ENCODE assay signal across 8 cellular contexts in genomic region chr11:67118801-67119576, GRCh38. TPM values are rescaled to one million over a fixed set of nuclear protein-coding genes. Genes with fewer than 3 reads are reported as not detected.
DNase-seq lines count a peak whose midpoint lies in the region; ATAC-seq, FAIRE-seq and TF ChIP-seq lines count a peak whose summit lies in the region.

KDM2A (plus strand) TSS chr11:67119263; CDS start chr11:67121317, 2,054 bp downstream.

- H3K9me3 Mint-ChIP-seq in activated CD8-positive, alpha-beta memory T cell treated with anti-CD3 and anti-CD28 coated beads, Interleukin-2, amount 10 ng/mL, durations not matched to agents 7 days and 5 days (ENCODE audit: low read depth), result no peaks in the 10 kb centered on the region

- peak within 1 kb of the TSS; percentile 93 for H3K9ac ChIP-seq in HUES48 (ENCODE audit: low read depth, low read length)
- peak within 1 kb of the TSS; percentile 74 to 93 (median 88) for H3K9ac ChIP-seq in H1 (replicated peaks in 1 of 4; ENCODE audit: extremely low read depth in 1 of 4, low read depth in 3 of 4, low read length in 3 of 4)
- H3K9ac ChIP-seq in mesenchymal stem cell (ENCODE audit: low read length), result peak within 1 kb of the TSS; percentile 98

- no peak within 1 kb of the TSS for H2BK15ac ChIP-seq in H1 (ENCODE audit: low read length)
- H2BK15ac ChIP-seq in mesenchymal stem cell (ENCODE audit: low read depth, poor library complexity, severe bottlenecking), result peak within 1 kb of the TSS; percentile 100

- H3K27me3 ChIP-seq in HUES48 (ENCODE audit: control insufficient read depth, insufficient read depth, low read length), result peaks cover 6% of the 10 kb centered on the region; the same call in 1 of the 2 replicates
- no peaks in the 10 kb centered on the region for H3K27me3 ChIP-seq in H1 (replicated peaks in 1 of 4; ENCODE audit: control insufficient read depth in 3 of 4, extremely low read depth in 1 of 4, insufficient read depth in 3 of 4, low read length in 3 of 4)
- H3K27me3 ChIP-seq in mesenchymal stem cell (ENCODE audit: control insufficient read depth in 1 of 2, insufficient read depth in 1 of 2, low read length in 2 of 2), result no peaks in the 10 kb centered on the region

- no peak within 1 kb of the TSS for H2BK12ac ChIP-seq in H1 (ENCODE audit: low read depth, low read length)
- H2BK12ac ChIP-seq in mesenchymal stem cell (ENCODE audit: low read length in 2 of 2), result peak within 1 kb of the TSS; percentile 18 to 97

- no peak within 1 kb of the TSS; the same call in 1 of the 2 replicates for H2AFZ ChIP-seq in H1 (ENCODE audit: low read length)
- peak within 1 kb of the TSS; percentile 97 for H2AFZ ChIP-seq in mesenchymal stem cell (ENCODE audit: low read depth, low read length)

- no peaks in the 10 kb centered on the region for H3K9me3 ChIP-seq in HUES48 (ENCODE audit: control insufficient read depth, insufficient read depth, low read length)
- no peaks in the 10 kb centered on the region for H3K9me3 ChIP-seq in H1 (ENCODE audit: insufficient read depth in 2 of 2, low read depth in 1 of 2, low read length in 1 of 2)
- H3K9me3 ChIP-seq in mesenchymal stem cell (ENCODE audit: control insufficient read depth, low read length), result no peaks in the 10 kb centered on the region

- H3K36me3 ChIP-seq in HUES48 (ENCODE audit: control insufficient read depth, insufficient read depth, low read length), result peaks cover 16% of the 10 kb centered on the region
- H3K36me3 ChIP-seq in H1 (ENCODE audit: control insufficient read depth in 2 of 4, insufficient read depth in 4 of 4, low read length in 3 of 4), result peaks cover 0 to 11% (median 0%) of the 10 kb centered on the region in 4 experiments; a peak in 1 of 8 replicates
- peaks cover 4 to 10% of the 10 kb centered on the region in 2 experiments for H3K36me3 ChIP-seq in mesenchymal stem cell (ENCODE audit: control insufficient read depth in 1 of 2, insufficient read depth in 2 of 2, low read depth in 1 of 2, low read length in 2 of 2)

- 0% methylated on average over 14 of the region's 95 CpGs; no CpG with 5 or more reads in 1 of the 2 experiments for WGBS in H1 (ENCODE audit: extremely low coverage in 1 of 2, insufficient coverage in 1 of 2, insufficient read length in 1 of 2, insufficient replicate concordance in 2 of 2, low coverage in 1 of 2, low lambda C conversion rate in 2 of 2, missing lambda C conversion rate in 1 of 2), 2 experiments
- 0% methylated on average over 26 of the region's 95 CpGs for WGBS in mesenchymal stem cell

- H2BK20ac ChIP-seq in H1 (ENCODE audit: low read length), result no peak within 1 kb of the TSS

- TF ChIP-seq EP300 in H1 (IDR thresholded peaks at IDR 0.05; ENCODE audit: borderline replicate concordance in 1 of 2, low read depth in 2 of 2, low read length in 2 of 2), result 0 out of 3 replicates have a peak, but pooled peaks of 1 of the 2 experiments have one; percentile 43

- H3K36me3 Mint-ChIP-seq in activated CD8-positive, alpha-beta memory T cell treated with anti-CD3 and anti-CD28 coated beads, Interleukin-2, amount 10 ng/mL, durations not matched to agents 7 days and 5 days, result peaks cover 29% of the 10 kb centered on the region

- peak within 1 kb of the TSS; percentile 94 for H3K4me3 Mint-ChIP-seq in activated CD8-positive, alpha-beta memory T cell treated with anti-CD3 and anti-CD28 coated beads, Interleukin-2, amount 10 ng/mL, durations not matched to agents 7 days and 5 days

- H3K4ac ChIP-seq in H1 (replicated peaks; ENCODE audit: insufficient read length, low read depth, low read length) (peak within 1 kb of the TSS; percentile 26), mesenchymal stem cell (ENCODE audit: low read depth in 1 of 2, low read length in 2 of 2) (peak within 1 kb of the TSS; percentile 100)

- H3K56ac ChIP-seq in H1 (replicated peaks; ENCODE audit: insufficient read length, low read depth, low read length), result peak within 1 kb of the TSS; percentile 77

- H3K4me2 ChIP-seq in H1 (ENCODE audit: insufficient read depth in 1 of 2, low read depth in 2 of 2, low read length in 2 of 2) (peak within 1 kb of the TSS; percentile 86 to 95), mesenchymal stem cell (ENCODE audit: low read length, poor library complexity, severe bottlenecking) (peak within 1 kb of the TSS; percentile 91)

- peak within 1 kb of the TSS; percentile 90 for H4K5ac ChIP-seq in H1 (ENCODE audit: insufficient read length, low read depth, low read length)

- H3K27ac Mint-ChIP-seq in activated CD8-positive, alpha-beta memory T cell treated with anti-CD3 and anti-CD28 coated beads, Interleukin-2, amount 10 ng/mL, durations not matched to agents 7 days and 5 days, result peak within 1 kb of the TSS; percentile 91

- H4K91ac ChIP-seq in H1 (replicated peaks; ENCODE audit: insufficient read length, low read length) (peak within 1 kb of the TSS; percentile 95), mesenchymal stem cell (ENCODE audit: low read length) (peak within 1 kb of the TSS; percentile 100)

- H3K23ac ChIP-seq in H1 (ENCODE audit: insufficient read length) (no peak within 1 kb of the TSS), mesenchymal stem cell (ENCODE audit: low read length in 2 of 2) (peak within 1 kb of the TSS; percentile 81 to 94)

- H4K8ac ChIP-seq in H1 (ENCODE audit: extremely low read depth, insufficient read depth, low read length) (peak within 1 kb of the TSS; percentile 93), mesenchymal stem cell (ENCODE audit: low read length) (peak within 1 kb of the TSS; percentile 100)

- peak in 1 of 3 experiments; percentile 22; a peak in 1 of 4 replicates for TF ChIP-seq CTCF in H1 (IDR thresholded peaks at IDR 0.05; ENCODE audit: control extremely low read depth in 1 of 3, insufficient read depth in 1 of 3, low read depth in 1 of 3, low read length in 3 of 3)

- peaks cover 10% of the 10 kb centered on the region; the same call in 1 of the 2 replicates for H3K23me2 ChIP-seq in H1 (ENCODE audit: low read depth, low read length)

- H3K18ac ChIP-seq in H1 (ENCODE audit: extremely low read depth, low read length) (peak within 1 kb of the TSS; percentile 93), mesenchymal stem cell (ENCODE audit: low read depth in 1 of 2, low read length in 2 of 2) (peak within 1 kb of the TSS; percentile 98 to 100)

- H3K4me1 ChIP-seq in HUES48 (ENCODE audit: control insufficient read depth, insufficient read depth, low read length), result peaks cover 12% of the 10 kb centered on the region
- peaks cover 0 to 5% (median 3%) of the 10 kb centered on the region in 4 experiments; a peak in 4 of 7 replicates for H3K4me1 ChIP-seq in H1 (replicated peaks in 1 of 4; ENCODE audit: control insufficient read depth in 3 of 4, insufficient read depth in 4 of 4, low read length in 3 of 4)
- peaks cover 20% of the 10 kb centered on the region for H3K4me1 ChIP-seq in mesenchymal stem cell (ENCODE audit: control insufficient read depth, insufficient read depth, low read depth, low read length)

- H3K14ac ChIP-seq in H1 (ENCODE audit: insufficient read length) (no peak within 1 kb of the TSS), mesenchymal stem cell (ENCODE audit: low read length in 2 of 2) (peak within 1 kb of the TSS; percentile 86 to 100)

- peak within 1 kb of the TSS; percentile 94 for H3K27ac ChIP-seq in HUES48 (ENCODE audit: low read depth, low read length)
- peak within 1 kb of the TSS; percentile 94 for H3K27ac ChIP-seq in H1 (ENCODE audit: low read depth, low read length)
- H3K27ac ChIP-seq in mesenchymal stem cell (ENCODE audit: low read length, poor library complexity, severe bottlenecking), result peak within 1 kb of the TSS; percentile 82

- H3K79me1 ChIP-seq in H1 (ENCODE audit: low read depth, low read length) (no peaks in the 10 kb centered on the region; the same call in 1 of the 2 replicates), mesenchymal stem cell (replicated peaks; ENCODE audit: low read length, poor library complexity, severe bottlenecking) (no peaks in the 10 kb centered on the region)

- H2BK120ac ChIP-seq in H1 (replicated peaks; ENCODE audit: low read depth, low read length), result no peak within 1 kb of the TSS
- H2BK120ac ChIP-seq in mesenchymal stem cell (ENCODE audit: low read depth, low read length), result peak within 1 kb of the TSS; percentile 99

- H2AK5ac ChIP-seq in H1 (ENCODE audit: low read depth, low read length) (no peak within 1 kb of the TSS), mesenchymal stem cell (ENCODE audit: low read length, severe bottlenecking) (peak within 1 kb of the TSS; percentile 97)

- peak; percentile 30 to 52; a peak in 2 of 3 replicates for TF ChIP-seq POLR2A in H1 (IDR thresholded peaks at IDR 0.05; ENCODE audit: control extremely low read depth in 1 of 2, low read depth in 2 of 2, low read length in 2 of 2)

- POLR2A ChIA-PET in H1 (lab: Charles Lee; ENCODE audit: partially characterized antibody), result interaction anchor here (1.0 to 1.8 kb wide), 11 partner anchors 10 to 184 kb away, joined by 3 to 11 read pairs (median 3); partner anchors contain the start of gene SSH3

- DNase-seq in COLO829 (ENCODE audit: low spot score) (peak; percentile 99), NOMO-1 treated with dmso at 0.1 percent for 144 hours (lab: John Stamatoyannopoulos, UW; ENCODE audit: unreplicated experiment) (peak; percentile 99), H1 (ENCODE audit: low read depth in 1 of 2, low spot score in 2 of 2) (peak; percentile 92 to 97), mesenchymal stem cell (peak; percentile 97)
- peak; percentile 99 for DNase-seq in activated CD8-positive, alpha-beta memory T cell treated with anti-CD3 and anti-CD28 coated beads, Interleukin-2, amount 10 ng/mL, durations not matched to agents 7 days and 5 days
- peak; percentile 98 for DNase-seq in stimulated activated CD8-positive, alpha-beta memory T cell treated with anti-CD3 and anti-CD28 coated beads, Interleukin-12 subunit alpha, Interleukin-12 subunit beta, amount 100 ng/mL, for 24 hours (ENCODE audit: extremely low read depth)

- no peak; a peak in 1 of 4 replicates for TF ChIP-seq RAD21 in H1 (IDR thresholded peaks at IDR 0.05 in 1 of 2, conservative IDR thresholded peaks at IDR 0.05 in 1 of 2; ENCODE audit: low read depth in 2 of 2, low read length in 2 of 2)

- FAIRE-seq in H1 (lab: Jason Lieb, UNC), result no peak

- H3K4me1 Mint-ChIP-seq in activated CD8-positive, alpha-beta memory T cell treated with anti-CD3 and anti-CD28 coated beads, Interleukin-2, amount 10 ng/mL, durations not matched to agents 7 days and 5 days, result peaks cover 33% of the 10 kb centered on the region

- peaks cover 3% of the 10 kb centered on the region in 2 experiments for H4K20me1 ChIP-seq in H1 (replicated peaks in 1 of 2; ENCODE audit: control insufficient read depth in 1 of 2, insufficient read depth in 2 of 2, low read length in 2 of 2)

- peak within 1 kb of the TSS; percentile 99 for H3K4me3 ChIP-seq in HUES48 (ENCODE audit: low read depth, low read length)
- peak within 1 kb of the TSS; percentile 80 to 97 (median 92) for H3K4me3 ChIP-seq in H1 (ENCODE audit: extremely low read depth in 1 of 4, insufficient read depth in 2 of 4, low read depth in 3 of 4, low read length in 4 of 4)
- H3K4me3 ChIP-seq in mesenchymal stem cell (ENCODE audit: insufficient read depth in 1 of 2, low read depth in 1 of 2, low read length in 2 of 2), result peak within 1 kb of the TSS; percentile 89 to 99

- H3K79me2 ChIP-seq in H1 (ENCODE audit: control insufficient read depth in 1 of 2, insufficient read depth in 2 of 2, low read length in 2 of 2), result peaks cover 30 to 45% of the 10 kb centered on the region in 2 experiments

- CTCF ChIA-PET in activated CD8-positive, alpha-beta memory T cell treated with anti-CD3 and anti-CD28 coated beads, Interleukin-2, amount 10 ng/mL, durations not matched to agents 7 days and 5 days (lab: Charles Lee), result interaction anchor here (0.7 to 1.4 kb wide), 6 partner anchors 9 to 440 kb away, joined by 3 to 5 read pairs (median 3); no protein-coding TSS in a partner anchor
- CTCF ChIA-PET in H1 (lab: Charles Lee; ENCODE audit: partially characterized antibody), result interaction anchor here (1.2 to 1.4 kb wide), 2 partner anchors 23 to 34 kb away, joined by 3 to 6 read pairs; no protein-coding TSS in a partner anchor

- peak; percentile 49 for ATAC-seq in GM21390 (IDR thresholded peaks at IDR 0.05; ENCODE audit: unreplicated experiment)
- ATAC-seq in activated CD8-positive, alpha-beta memory T cell treated with anti-CD3 and anti-CD28 coated beads, Interleukin-2, amount 10 ng/mL, durations not matched to agents 7 days and 5 days, result peak; percentile 82

- H3K27me3 Mint-ChIP-seq in activated CD8-positive, alpha-beta memory T cell treated with anti-CD3 and anti-CD28 coated beads, Interleukin-2, amount 10 ng/mL, durations not matched to agents 7 days and 5 days, result peaks cover 2% of the 10 kb centered on the region

- H2BK5ac ChIP-seq in H1 (ENCODE audit: low read depth, low read length) (peak within 1 kb of the TSS; percentile 90; the same call in 1 of the 2 replicates), mesenchymal stem cell (ENCODE audit: low read depth, low read length, poor library complexity, severe bottlenecking) (peak within 1 kb of the TSS; percentile 98)

RNA-seq across cellular contexts. Expression of gene KDM2A, which starts in this region (rescaled TPM):
- total RNA-seq in activated CD8-positive, alpha-beta memory T cell treated with anti-CD3 and anti-CD28 coated beads, Interleukin-2, amount 10 ng/mL, durations not matched to agents 7 days and 5 days, result 100 to 1,000 TPM in 1 of 2 experiments, 10 to 100 TPM in 1; 93.6 to 116 TPM
- 56.6 and 66.2 TPM in 2 replicates for total RNA-seq in H1 (2021; fragmentation: NEBNext Ultra II Directional; extraction: Animal tissue kit (Norgen Biotek cat#: 25700))
- polyA plus RNA-seq in H1 (2011; rRNA removed), result 55.4 and 62.0 TPM in 2 replicates
- polyA plus RNA-seq in H1 (2011; cell fraction: cytosol; rRNA removed), result 45.5 TPM
- 136 TPM for polyA plus RNA-seq in H1 (2011; cell fraction: nucleus; rRNA removed)
- polyA plus RNA-seq in H1 (2012, experiment 1 of 2), result 40.5 to 48.7 TPM (median 46.0 TPM) in 4 replicates
- polyA plus RNA-seq in H1 (2012, experiment 2 of 2), result 22.4 TPM
- polyA plus RNA-seq in H1 (2013, experiment 1 of 2), result 40.0 TPM
- 35.7 TPM for polyA plus RNA-seq in H1 (2013, experiment 2 of 2)
- 95.4 and 97.5 TPM in 2 replicates for polyA minus RNA-seq in H1 (2011; rRNA and poly(A)+ RNA removed)
- 46.6 TPM for polyA minus RNA-seq in H1 (2011; cell fraction: cytosol; rRNA and poly(A)+ RNA removed)
- polyA minus RNA-seq in H1 (2011; cell fraction: nucleus; rRNA and poly(A)+ RNA removed), result 75.4 TPM
- 30.6 TPM for polyA plus RNA-seq in mesenchymal stem cell (2013, experiment 1 of 2)
- 28.6 TPM for polyA plus RNA-seq in mesenchymal stem cell (2013, experiment 2 of 2)

Comparison
In these comparisons a context has a peak if more than half of its experiments do, and no peak if none do; other contexts are left out.
1. Peak in every context shown above with its lines: DNase-seq, ATAC-seq, H3K4me3 ChIP-seq and H3K27ac ChIP-seq.